12 cellular contexts compared by ENCODE assay signal in the genomic region with DNA sequence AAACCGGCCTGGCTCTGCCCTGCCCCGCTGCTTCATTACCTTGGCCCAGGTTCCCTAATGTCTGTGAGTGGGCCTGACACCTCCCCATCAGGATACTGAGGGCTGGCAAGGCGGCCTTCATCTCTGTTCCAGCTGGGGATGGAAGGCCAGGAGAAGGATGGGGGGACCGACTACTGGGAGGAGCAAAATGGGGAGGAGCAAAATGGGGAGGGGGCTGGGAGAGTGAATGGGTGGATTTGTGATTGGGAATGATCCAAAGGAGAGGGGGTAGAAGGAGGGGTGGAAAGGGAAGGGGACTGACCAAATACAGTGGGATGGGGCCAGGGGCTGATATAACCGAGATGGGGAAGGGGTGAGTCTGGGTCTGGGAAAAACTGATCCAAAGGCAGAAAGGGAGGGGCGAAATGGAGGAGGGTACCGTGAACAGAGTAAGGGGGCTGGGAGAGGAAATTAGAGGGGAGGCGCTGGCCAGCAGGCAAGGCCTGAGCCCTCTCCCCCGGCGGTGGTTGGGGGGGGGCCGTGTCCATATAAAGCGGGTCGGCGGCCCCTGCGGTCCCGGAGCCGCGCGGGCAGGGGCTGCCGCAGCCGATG. TPM values are rescaled to one million over a fixed set of nuclear protein-coding genes. Genes with fewer than 3 reads are reported as not detected.
DNase-seq lines count a peak whose midpoint lies in the region; FAIRE-seq and TF ChIP-seq lines count a peak whose summit lies in the region.
"Had no signal": no experiment of that assay in that cellular context is flagged by ENCODE, and none has a peak within 500 bp of the region (broad histone marks: within the 10 kb centered on the region; RNA-seq: fewer than 3 reads in every experiment).

A gene (plus strand): TSS at position 558 of the 591 bp plus-strand sequence. CDS start 31 bp downstream, at position 589.

- no peaks in the 10 kb centered on the region for H3K9me3 ChIP-seq in astrocyte (ENCODE audit: insufficient read depth, low read depth, low read length)
- H3K9me3 ChIP-seq in suprapubic skin: no peaks in the 10 kb centered on the region
- H3K9me3 ChIP-seq in Caco-2: no peaks in the 10 kb centered on the region

- no peak within 1 kb of the TSS for H3K27ac Mint-ChIP-seq in activated naive CD4-positive, alpha-beta T cell treated with anti-CD3 and anti-CD28 coated beads, Interleukin-2, amount 10 ng/mL, durations not matched to agents 7 days and 5 days
- H3K27ac Mint-ChIP-seq in astrocyte (ENCODE audit: unreplicated experiment) (no peak within 1 kb of the TSS), Caco-2 (ENCODE audit: unreplicated experiment) (no peak within 1 kb of the TSS)

- intact Hi-C loops in Caco-2 (cut with micrococcal nuclease; ENCODE audit: unreplicated experiment): no loop called here

- H3K27ac ChIP-seq in astrocyte (ENCODE audit: low read depth, low read length): no peak within 1 kb of the TSS
- H3K27ac ChIP-seq in suprapubic skin: no peak within 1 kb of the TSS

- no peak for DNase-seq in activated naive CD4-positive, alpha-beta T cell treated with anti-CD3 and anti-CD28 coated beads, Interleukin-2, amount 10 ng/mL, durations not matched to agents 7 days and 5 days
- no peak for DNase-seq in activated naive CD4-positive, alpha-beta T cell treated with Interleukin-2 at 50 U/mL for 16 hours
- DNase-seq in astrocyte (ENCODE audit: low read depth) (no peak), iPS-NIHi11 (ENCODE audit: low spot score) (peak; percentile 34), suprapubic skin (ENCODE audit: low spot score in 2 of 2) (no peak), Caco-2 (no peak), NCI-H2029 (lab: John Stamatoyannopoulos, UW) (no peak), hepatic stellate cell (ENCODE audit: low spot score) (no peak)
- DNase-seq: kidney, small intestine had no signal

- peaks cover 47% of the 10 kb centered on the region for H3K27me3 ChIP-seq in astrocyte (ENCODE audit: insufficient read depth, low read length)
- peaks cover 53% of the 10 kb centered on the region for H3K27me3 ChIP-seq in suprapubic skin
- no peaks in the 10 kb centered on the region for H3K27me3 ChIP-seq in Caco-2 (replicated peaks; ENCODE audit: control insufficient read depth, insufficient read depth, low read length)

- no peaks in the 10 kb centered on the region for H3K36me3 ChIP-seq in astrocyte (ENCODE audit: insufficient read depth, low read length)
- H3K36me3 ChIP-seq in suprapubic skin: no peaks in the 10 kb centered on the region
- H3K36me3 ChIP-seq in Caco-2 (ENCODE audit: control insufficient read depth, insufficient read depth, low read length): no peaks in the 10 kb centered on the region

- TF ChIP-seq EP300 in suprapubic skin (IDR thresholded peaks at IDR 0.05): no peak

- no peaks in the 10 kb centered on the region for H3K4me1 ChIP-seq in astrocyte (ENCODE audit: insufficient read depth, low read length)
- H3K4me1 ChIP-seq in suprapubic skin: peaks cover 9% of the 10 kb centered on the region
- H3K4me1 ChIP-seq in Caco-2: no peaks in the 10 kb centered on the region

- H3K9me3 Mint-ChIP-seq in activated naive CD4-positive, alpha-beta T cell treated with anti-CD3 and anti-CD28 coated beads, Interleukin-2, amount 10 ng/mL, durations not matched to agents 7 days and 5 days: no peaks in the 10 kb centered on the region
- H3K9me3 Mint-ChIP-seq in astrocyte (ENCODE audit: unreplicated experiment): peaks cover 3% of the 10 kb centered on the region
- no peaks in the 10 kb centered on the region for H3K9me3 Mint-ChIP-seq in Caco-2 (ENCODE audit: unreplicated experiment)

- H3K4me2 ChIP-seq in astrocyte (ENCODE audit: low read length): peak within 1 kb of the TSS; percentile 73

- H3K4me1 Mint-ChIP-seq in activated naive CD4-positive, alpha-beta T cell treated with anti-CD3 and anti-CD28 coated beads, Interleukin-2, amount 10 ng/mL, durations not matched to agents 7 days and 5 days: peaks cover 8% of the 10 kb centered on the region
- peaks cover 6% of the 10 kb centered on the region for H3K4me1 Mint-ChIP-seq in astrocyte (ENCODE audit: low read depth, unreplicated experiment)
- H3K4me1 Mint-ChIP-seq in Caco-2 (ENCODE audit: low read depth, unreplicated experiment): no peaks in the 10 kb centered on the region

- peak within 1 kb of the TSS; percentile 33 for H3K4me3 Mint-ChIP-seq in activated naive CD4-positive, alpha-beta T cell treated with anti-CD3 and anti-CD28 coated beads, Interleukin-2, amount 10 ng/mL, durations not matched to agents 7 days and 5 days
- H3K4me3 Mint-ChIP-seq in astrocyte (ENCODE audit: unreplicated experiment): no peak within 1 kb of the TSS
- H3K4me3 Mint-ChIP-seq in Caco-2 (ENCODE audit: unreplicated experiment): no peak within 1 kb of the TSS

- H2AFZ ChIP-seq in astrocyte (ENCODE audit: low read depth, low read length): peak within 1 kb of the TSS; percentile 73

- 34% methylated on average over 18 of the region's 21 CpGs for WGBS in suprapubic skin

- BruUV-seq in Caco-2 (replicated peaks; lab: Mats Ljungman, UMichigan): no TSS peak

- no peak within 1 kb of the TSS for H3K9ac ChIP-seq in astrocyte (ENCODE audit: low read length)

- CTCF ChIA-PET in activated naive CD4-positive, alpha-beta T cell treated with anti-CD3 and anti-CD28 coated beads, Interleukin-2, amount 10 ng/mL, durations not matched to agents 7 days and 5 days (lab: Charles Lee): interaction anchor here (0.9 to 1.0 kb wide), 2 partner anchors 12 to 295 kb away, joined by 3 read pairs; no protein-coding TSS in a partner anchor
- CTCF ChIA-PET in Caco-2 (lab: Charles Lee): no interaction called here

- peaks cover 68% of the 10 kb centered on the region for H3K27me3 Mint-ChIP-seq in activated naive CD4-positive, alpha-beta T cell treated with anti-CD3 and anti-CD28 coated beads, Interleukin-2, amount 10 ng/mL, durations not matched to agents 7 days and 5 days
- H3K27me3 Mint-ChIP-seq in astrocyte (ENCODE audit: low read depth, unreplicated experiment): peaks cover 62% of the 10 kb centered on the region
- H3K27me3 Mint-ChIP-seq in Caco-2 (ENCODE audit: insufficient read depth, unreplicated experiment): no peaks in the 10 kb centered on the region

- no peaks in the 10 kb centered on the region for H3K36me3 Mint-ChIP-seq in activated naive CD4-positive, alpha-beta T cell treated with anti-CD3 and anti-CD28 coated beads, Interleukin-2, amount 10 ng/mL, durations not matched to agents 7 days and 5 days
- H3K36me3 Mint-ChIP-seq in astrocyte (ENCODE audit: low read depth, unreplicated experiment) (peaks cover 1% of the 10 kb centered on the region), Caco-2 (ENCODE audit: insufficient read depth, unreplicated experiment) (no peaks in the 10 kb centered on the region)

- TF ChIP-seq POLR2A in suprapubic skin (IDR thresholded peaks at IDR 0.05): no peak

- H4K20me1 ChIP-seq in astrocyte (ENCODE audit: insufficient read depth, low read length): no peaks in the 10 kb centered on the region

- no peak for FAIRE-seq in astrocyte (lab: Jason Lieb, UNC)
- FAIRE-seq: colon, GM12878, kidney, small intestine had no signal

- H3K4me3 ChIP-seq in astrocyte (ENCODE audit: insufficient read depth, low read depth, low read length): no peak within 1 kb of the TSS
- H3K4me3 ChIP-seq in suprapubic skin: peak within 1 kb of the TSS; percentile 45
- H3K4me3 ChIP-seq in Caco-2 (ENCODE audit: low read depth, low read length): no peak within 1 kb of the TSS
- H3K4me3 ChIP-seq: GM12878 had no signal

- POLR2A ChIA-PET in Caco-2 (lab: Charles Lee): no interaction called here

- TF ChIP-seq CTCF in astrocyte (IDR thresholded peaks at IDR 0.05; ENCODE audit: insufficient read depth, low read depth, low read length): no peak
- TF ChIP-seq CTCF in suprapubic skin (IDR thresholded peaks at IDR 0.05): no peak
- TF ChIP-seq CTCF in Caco-2 (IDR thresholded peaks at IDR 0.05; ENCODE audit: insufficient read depth in 1 of 2, low read depth in 1 of 2, low read length in 1 of 2, severe bottlenecking in 1 of 2, unreplicated experiment in 1 of 2): no peak

- no peaks in the 10 kb centered on the region for H3K79me2 ChIP-seq in astrocyte (ENCODE audit: insufficient read depth, low read length)

RNA-seq across cellular contexts. Expression of the gene that starts here (rescaled TPM):
- total RNA-seq in astrocyte: 0.14 TPM in 1 of 2 replicates, not detected in the other
- not detected for total RNA-seq in suprapubic skin
- not detected in 2 replicates for total RNA-seq in Caco-2 (2022)
- total RNA-seq: GM12878, kidney had no signal
